8 cellular contexts compared by ENCODE assay signal in the genomic region with DNA sequence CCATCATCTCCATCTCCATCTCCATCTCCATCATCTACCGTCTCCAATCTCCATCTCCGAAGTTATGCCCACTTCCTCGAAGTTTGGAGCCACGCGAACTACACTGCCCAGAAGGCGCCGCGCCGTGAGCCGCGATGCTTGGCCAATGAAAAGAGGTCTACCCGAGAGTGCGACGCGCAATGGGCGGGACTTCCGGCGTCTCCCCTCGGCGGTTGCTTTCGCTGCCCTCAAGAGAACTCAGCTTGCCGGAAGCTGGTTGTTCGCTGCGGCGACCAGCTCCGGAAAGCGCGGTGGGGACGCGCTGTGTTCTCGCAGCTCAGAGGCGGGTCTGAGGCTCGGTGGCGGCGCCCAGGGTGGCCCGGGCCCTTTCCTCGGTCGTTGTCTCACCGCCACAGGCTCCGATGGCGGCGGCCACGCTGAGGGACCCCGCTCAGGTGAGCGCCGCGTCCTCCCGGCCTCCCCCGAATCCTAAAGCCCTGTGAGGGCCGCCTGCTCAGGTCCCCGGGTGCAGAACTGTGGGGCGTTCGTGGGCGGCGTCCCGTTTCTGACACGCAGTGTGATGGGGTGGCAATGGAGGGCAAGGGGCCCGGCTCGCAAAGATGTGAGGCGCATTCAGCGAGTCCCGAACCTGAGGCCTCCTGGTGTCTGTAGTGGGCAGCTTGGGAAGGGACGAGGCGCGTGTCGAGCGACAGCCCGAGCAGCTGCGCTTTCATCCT.
DNase-seq lines count a peak whose midpoint lies in the region; ATAC-seq and TF ChIP-seq lines count a peak whose summit lies in the region.
"Not testable (repeated sequence)": the region's sequence is repeated elsewhere in the genome, so short reads cannot be mapped to it uniquely, and the experiment has no call there.

A gene (plus strand): TSS at position 259 of the 716 bp plus-strand sequence. CDS start 143 bp downstream, at position 402.

- H3K4me3 ChIP-seq in AG10803 (ENCODE audit: low read length): peak within 1 kb of the TSS; percentile 73
- peak within 1 kb of the TSS; percentile 80 for H3K4me3 ChIP-seq in choroid plexus epithelial cell (ENCODE audit: low read depth, low read length)

- ATAC-seq in GM19043 (IDR thresholded peaks at IDR 0.05; ENCODE audit: low read depth, unreplicated experiment): peak; percentile 99
- peak; percentile 97 for ATAC-seq in HG03354 (IDR thresholded peaks at IDR 0.05; ENCODE audit: poor library complexity, severe bottlenecking, unreplicated experiment)

- not testable (repeated sequence) for TF ChIP-seq CTCF in AG10803 (conservative IDR thresholded peaks at IDR 0.05; ENCODE audit: low read length); choroid plexus epithelial cell (conservative IDR thresholded peaks at IDR 0.05; ENCODE audit: low read depth, low read length)

- peak; percentile 94 for DNase-seq in AG10803 (ENCODE audit: low read depth)
- DNase-seq in NCI-H510A (lab: John Stamatoyannopoulos, UW): peak; percentile 87
- DNase-seq in activated CD4-positive, alpha-beta T cell treated with anti-CD3 and anti-CD28 coated beads for 1 hour: peak; percentile 93
- DNase-seq in choroid plexus epithelial cell (ENCODE audit: low read depth): peak; percentile 98
- DNase-seq in kidney tubule cell (ENCODE audit: low spot score): peak; percentile 94
- peak; percentile 86 to 88 for DNase-seq in stimulated activated CD4-positive, alpha-beta T cell treated with anti-CD3 and anti-CD28 coated beads, Interleukin-1b, Interleukin-23, amount 100 ng/mL, for 1 hour (ENCODE audit: low read depth in 2 of 2)

Comparison
In these comparisons a context has a peak if more than half of its experiments do, and no peak if none do; other contexts are left out.
1. Peak in every context shown above with its lines: DNase-seq, ATAC-seq and H3K4me3 ChIP-seq.